ENCODE assay signal across 7 cellular contexts in the genomic region with DNA sequence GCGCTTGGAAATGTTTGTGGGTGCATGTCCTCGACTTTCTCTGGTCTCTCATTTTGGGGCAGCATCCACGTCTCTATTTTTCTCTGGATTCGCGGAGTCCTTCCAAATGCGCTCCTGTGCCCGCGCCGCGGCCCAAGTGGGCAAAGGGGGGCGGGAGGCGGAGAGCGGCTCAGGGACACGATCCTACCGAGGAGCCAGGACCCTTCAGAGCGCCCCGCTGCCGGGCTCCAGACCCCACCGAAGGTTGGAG. TPM values are rescaled to one million over a fixed set of nuclear protein-coding genes. Genes with fewer than 3 reads are reported as not detected.
DNase-seq lines count a peak whose midpoint lies in the region; ATAC-seq and TF ChIP-seq lines count a peak whose summit lies in the region.

No MANE protein-coding gene starts in this region.

- H3K4me1 ChIP-seq in OCI-LY1 (ENCODE audit: insufficient read depth, low read length, severe bottlenecking) (peaks cover 5% of the 10 kb centered on the region), breast epithelium (no peaks in the 10 kb centered on the region), thoracic aorta (ENCODE audit: control insufficient read depth in 1 of 2, low read depth in 2 of 2) (peaks cover 10 to 35% of the 10 kb centered on the region in 2 donors)

- no peak for TF ChIP-seq CTCF in OCI-LY1 (IDR thresholded peaks at IDR 0.05; ENCODE audit: low read length)
- TF ChIP-seq CTCF in breast epithelium (IDR thresholded peaks at IDR 0.05) = no peak
- no peak for TF ChIP-seq CTCF in thoracic aorta (IDR thresholded peaks at IDR 0.05)

- ATAC-seq in memory B cell (ENCODE audit: low read depth) = no peak
- no peak for ATAC-seq in thoracic aorta (ENCODE audit: insufficient number of reproducible peaks, low FRiP score, low read depth)
- no peak for ATAC-seq in GM21529 (IDR thresholded peaks at IDR 0.05; ENCODE audit: unreplicated experiment)

- no peak overlapping the region for H2AFZ ChIP-seq in OCI-LY1 (ENCODE audit: low read length)

- DNase-seq in breast epithelium (ENCODE audit: low spot score in 2 of 2) (no peak), memory B cell (ENCODE audit: low spot score in 2 of 2) (peak in 1 of 2 donors; percentile 34), thoracic aorta (ENCODE audit: low spot score) (no peak), medulla oblongata (ENCODE audit: extremely low spot score) (no peak)
- DNase-seq in stimulated activated CD4-positive, alpha-beta T cell treated with anti-CD3 and anti-CD28 coated beads, Interleukin-15, amount 100 ng/mL, for 24 hours = no peak

- no peaks in the 10 kb centered on the region for H4K20me1 ChIP-seq in OCI-LY1 (ENCODE audit: insufficient read depth, low read length)

- H3K4me3 ChIP-seq in OCI-LY1 (ENCODE audit: low read depth, low read length, poor library complexity, severe bottlenecking) (peak overlapping the region; percentile 75), breast epithelium (peak overlapping the region; percentile 68 to 96 (median 74)), thoracic aorta (peak overlapping the region; percentile 93)

- no peaks in the 10 kb centered on the region for H3K36me3 ChIP-seq in OCI-LY1 (ENCODE audit: insufficient read depth, low read length)
- H3K36me3 ChIP-seq in breast epithelium = no peaks in the 10 kb centered on the region
- no peaks in the 10 kb centered on the region for H3K36me3 ChIP-seq in thoracic aorta

- no peaks in the 10 kb centered on the region for H3F3A ChIP-seq in OCI-LY1 (ENCODE audit: insufficient read depth, low read length)

- H3K4me2 ChIP-seq in OCI-LY1 (ENCODE audit: low read length) = peak overlapping the region; percentile 80

- no peaks in the 10 kb centered on the region for H3K9me3 ChIP-seq in OCI-LY1 (ENCODE audit: low read length)
- H3K9me3 ChIP-seq in breast epithelium = no peaks in the 10 kb centered on the region
- no peaks in the 10 kb centered on the region for H3K9me3 ChIP-seq in thoracic aorta

- H3K27ac ChIP-seq in OCI-LY1 (ENCODE audit: low read depth, low read length, poor library complexity, severe bottlenecking) (no peak overlapping the region), breast epithelium (peak overlapping the region; percentile 92 to 98), thoracic aorta (peak overlapping the region; percentile 88 to 89)

- no peaks in the 10 kb centered on the region for H3K9me2 ChIP-seq in OCI-LY1 (ENCODE audit: low read depth, low read length)

- intact Hi-C loops in breast epithelium (cut with DNase I; ENCODE audit: low total_unique reads) = no loop called here

- H3K27me3 ChIP-seq in OCI-LY1 (ENCODE audit: insufficient read depth, low read length) (peaks cover 4% of the 10 kb centered on the region; the same call in 1 of the 2 replicates), breast epithelium (no peaks in the 10 kb centered on the region), thoracic aorta (replicated peaks; ENCODE audit: insufficient read depth) (no peaks in the 10 kb centered on the region)

- no peaks in the 10 kb centered on the region for H3K36me3 Mint-ChIP-seq in memory B cell

- no peak overlapping the region for H3K9ac ChIP-seq in OCI-LY1 (ENCODE audit: low read length)

- H3K79me2 ChIP-seq in OCI-LY1 (ENCODE audit: insufficient read depth, low read length) = no peaks in the 10 kb centered on the region

- H3K4me1 Mint-ChIP-seq in memory B cell = peaks cover 20% of the 10 kb centered on the region

- no peaks in the 10 kb centered on the region for H3K9me3 Mint-ChIP-seq in memory B cell

- no peak overlapping the region for H3K27ac Mint-ChIP-seq in memory B cell

- peak overlapping the region; percentile 93 for H3K4me3 Mint-ChIP-seq in memory B cell

- TF ChIP-seq POLR2A in breast epithelium (IDR thresholded peaks at IDR 0.05) = no peak

- H3K27me3 Mint-ChIP-seq in memory B cell = peaks cover 29% of the 10 kb centered on the region

RNA-seq across cellular contexts. Expression of a gene that starts 1.0 kb away (rescaled TPM):
- total RNA-seq in breast epithelium (100 to 1,000 TPM in 2 of 3 donors, 10 to 100 TPM in 1; 92.5 to 274 (median 229) TPM), thoracic aorta (100 to 1,000 TPM; 517 to 667 TPM)
